In the genomic region with DNA sequence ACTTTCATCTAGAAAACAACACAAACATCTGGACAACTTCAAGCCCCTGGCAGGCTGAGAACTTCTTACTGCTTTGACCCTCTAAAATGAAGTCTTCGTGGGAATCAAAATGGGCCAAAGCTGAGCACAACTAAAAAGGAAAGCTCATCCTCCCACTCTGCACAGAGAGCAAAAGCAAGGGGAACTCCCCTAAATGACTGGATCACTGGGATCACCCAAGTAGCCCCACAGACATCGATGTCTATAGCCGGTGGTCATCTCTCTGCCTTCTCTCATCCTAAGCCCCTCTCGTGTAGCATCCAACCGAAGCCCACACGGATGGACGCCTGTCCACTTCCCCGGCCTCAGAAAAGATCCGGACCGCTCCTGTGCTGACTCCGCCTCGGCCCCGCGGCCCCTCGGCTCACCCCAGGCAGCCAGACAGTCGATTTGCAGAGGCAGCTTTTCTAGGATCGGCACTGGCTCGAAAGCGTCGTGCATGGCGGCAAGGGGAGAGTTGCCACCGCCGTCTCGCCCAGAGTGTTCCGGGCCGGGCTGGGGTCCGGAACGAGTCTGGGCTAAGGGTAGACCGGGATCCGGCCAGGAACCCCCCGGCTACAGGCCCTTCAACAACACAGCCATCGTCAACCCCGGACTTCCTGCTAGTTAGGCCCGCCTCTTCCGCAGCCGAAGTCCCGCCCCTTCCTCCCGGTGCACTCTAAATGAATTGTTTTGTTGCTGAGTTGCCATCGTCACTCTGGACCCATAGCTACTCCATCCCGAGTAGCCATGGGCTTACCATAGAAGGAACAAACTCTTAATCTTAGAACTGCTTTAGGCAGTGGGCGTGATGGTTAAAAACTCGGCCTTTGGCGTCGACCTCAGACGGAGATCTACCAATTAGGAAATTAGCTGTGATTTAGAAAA, we compare ENCODE assay signal across 1 cellular context.
TF ChIP-seq lines count a peak whose summit lies in the region.

A gene with protein sequence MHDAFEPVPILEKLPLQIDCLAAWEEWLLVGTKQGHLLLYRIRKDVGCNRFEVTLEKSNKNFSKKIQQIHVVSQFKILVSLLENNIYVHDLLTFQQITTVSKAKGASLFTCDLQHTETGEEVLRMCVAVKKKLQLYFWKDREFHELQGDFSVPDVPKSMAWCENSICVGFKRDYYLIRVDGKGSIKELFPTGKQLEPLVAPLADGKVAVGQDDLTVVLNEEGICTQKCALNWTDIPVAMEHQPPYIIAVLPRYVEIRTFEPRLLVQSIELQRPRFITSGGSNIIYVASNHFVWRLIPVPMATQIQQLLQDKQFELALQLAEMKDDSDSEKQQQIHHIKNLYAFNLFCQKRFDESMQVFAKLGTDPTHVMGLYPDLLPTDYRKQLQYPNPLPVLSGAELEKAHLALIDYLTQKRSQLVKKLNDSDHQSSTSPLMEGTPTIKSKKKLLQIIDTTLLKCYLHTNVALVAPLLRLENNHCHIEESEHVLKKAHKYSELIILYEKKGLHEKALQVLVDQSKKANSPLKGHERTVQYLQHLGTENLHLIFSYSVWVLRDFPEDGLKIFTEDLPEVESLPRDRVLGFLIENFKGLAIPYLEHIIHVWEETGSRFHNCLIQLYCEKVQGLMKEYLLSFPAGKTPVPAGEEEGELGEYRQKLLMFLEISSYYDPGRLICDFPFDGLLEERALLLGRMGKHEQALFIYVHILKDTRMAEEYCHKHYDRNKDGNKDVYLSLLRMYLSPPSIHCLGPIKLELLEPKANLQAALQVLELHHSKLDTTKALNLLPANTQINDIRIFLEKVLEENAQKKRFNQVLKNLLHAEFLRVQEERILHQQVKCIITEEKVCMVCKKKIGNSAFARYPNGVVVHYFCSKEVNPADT (minus strand): TSS at position 631 of the 906 bp plus-strand sequence. CDS start 151 bp downstream, at position 480.

TF ChIP-seq in K562, 482 proteins besides CTCF, POLR2A, EP300 and RAD21 (continued from another document and continues in another):
- TF ChIP-seq, protein P1, sequence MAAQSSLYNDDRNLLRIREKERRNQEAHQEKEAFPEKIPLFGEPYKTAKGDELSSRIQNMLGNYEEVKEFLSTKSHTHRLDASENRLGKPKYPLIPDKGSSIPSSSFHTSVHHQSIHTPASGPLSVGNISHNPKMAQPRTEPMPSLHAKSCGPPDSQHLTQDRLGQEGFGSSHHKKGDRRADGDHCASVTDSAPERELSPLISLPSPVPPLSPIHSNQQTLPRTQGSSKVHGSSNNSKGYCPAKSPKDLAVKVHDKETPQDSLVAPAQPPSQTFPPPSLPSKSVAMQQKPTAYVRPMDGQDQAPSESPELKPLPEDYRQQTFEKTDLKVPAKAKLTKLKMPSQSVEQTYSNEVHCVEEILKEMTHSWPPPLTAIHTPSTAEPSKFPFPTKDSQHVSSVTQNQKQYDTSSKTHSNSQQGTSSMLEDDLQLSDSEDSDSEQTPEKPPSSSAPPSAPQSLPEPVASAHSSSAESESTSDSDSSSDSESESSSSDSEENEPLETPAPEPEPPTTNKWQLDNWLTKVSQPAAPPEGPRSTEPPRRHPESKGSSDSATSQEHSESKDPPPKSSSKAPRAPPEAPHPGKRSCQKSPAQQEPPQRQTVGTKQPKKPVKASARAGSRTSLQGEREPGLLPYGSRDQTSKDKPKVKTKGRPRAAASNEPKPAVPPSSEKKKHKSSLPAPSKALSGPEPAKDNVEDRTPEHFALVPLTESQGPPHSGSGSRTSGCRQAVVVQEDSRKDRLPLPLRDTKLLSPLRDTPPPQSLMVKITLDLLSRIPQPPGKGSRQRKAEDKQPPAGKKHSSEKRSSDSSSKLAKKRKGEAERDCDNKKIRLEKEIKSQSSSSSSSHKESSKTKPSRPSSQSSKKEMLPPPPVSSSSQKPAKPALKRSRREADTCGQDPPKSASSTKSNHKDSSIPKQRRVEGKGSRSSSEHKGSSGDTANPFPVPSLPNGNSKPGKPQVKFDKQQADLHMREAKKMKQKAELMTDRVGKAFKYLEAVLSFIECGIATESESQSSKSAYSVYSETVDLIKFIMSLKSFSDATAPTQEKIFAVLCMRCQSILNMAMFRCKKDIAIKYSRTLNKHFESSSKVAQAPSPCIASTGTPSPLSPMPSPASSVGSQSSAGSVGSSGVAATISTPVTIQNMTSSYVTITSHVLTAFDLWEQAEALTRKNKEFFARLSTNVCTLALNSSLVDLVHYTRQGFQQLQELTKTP (IDR thresholded peaks at IDR 0.05; ENCODE audit: low read depth in 1 of 2, partially characterized antibody in 2 of 2): no peak
- TF ChIP-seq RBM17 (IDR thresholded peaks at IDR 0.05; ENCODE audit: borderline replicate concordance, low read depth, low read length): no peak
- TF ChIP-seq ELF4 (CRISPR knock-in tag; IDR thresholded peaks at IDR 0.05): 0 out of 2 replicates have a peak, but pooled peaks have one; percentile 84
- no peak for TF ChIP-seq ZNF121 (CRISPR knock-in tag; conservative IDR thresholded peaks at IDR 0.05)
- TF ChIP-seq, protein P2, sequence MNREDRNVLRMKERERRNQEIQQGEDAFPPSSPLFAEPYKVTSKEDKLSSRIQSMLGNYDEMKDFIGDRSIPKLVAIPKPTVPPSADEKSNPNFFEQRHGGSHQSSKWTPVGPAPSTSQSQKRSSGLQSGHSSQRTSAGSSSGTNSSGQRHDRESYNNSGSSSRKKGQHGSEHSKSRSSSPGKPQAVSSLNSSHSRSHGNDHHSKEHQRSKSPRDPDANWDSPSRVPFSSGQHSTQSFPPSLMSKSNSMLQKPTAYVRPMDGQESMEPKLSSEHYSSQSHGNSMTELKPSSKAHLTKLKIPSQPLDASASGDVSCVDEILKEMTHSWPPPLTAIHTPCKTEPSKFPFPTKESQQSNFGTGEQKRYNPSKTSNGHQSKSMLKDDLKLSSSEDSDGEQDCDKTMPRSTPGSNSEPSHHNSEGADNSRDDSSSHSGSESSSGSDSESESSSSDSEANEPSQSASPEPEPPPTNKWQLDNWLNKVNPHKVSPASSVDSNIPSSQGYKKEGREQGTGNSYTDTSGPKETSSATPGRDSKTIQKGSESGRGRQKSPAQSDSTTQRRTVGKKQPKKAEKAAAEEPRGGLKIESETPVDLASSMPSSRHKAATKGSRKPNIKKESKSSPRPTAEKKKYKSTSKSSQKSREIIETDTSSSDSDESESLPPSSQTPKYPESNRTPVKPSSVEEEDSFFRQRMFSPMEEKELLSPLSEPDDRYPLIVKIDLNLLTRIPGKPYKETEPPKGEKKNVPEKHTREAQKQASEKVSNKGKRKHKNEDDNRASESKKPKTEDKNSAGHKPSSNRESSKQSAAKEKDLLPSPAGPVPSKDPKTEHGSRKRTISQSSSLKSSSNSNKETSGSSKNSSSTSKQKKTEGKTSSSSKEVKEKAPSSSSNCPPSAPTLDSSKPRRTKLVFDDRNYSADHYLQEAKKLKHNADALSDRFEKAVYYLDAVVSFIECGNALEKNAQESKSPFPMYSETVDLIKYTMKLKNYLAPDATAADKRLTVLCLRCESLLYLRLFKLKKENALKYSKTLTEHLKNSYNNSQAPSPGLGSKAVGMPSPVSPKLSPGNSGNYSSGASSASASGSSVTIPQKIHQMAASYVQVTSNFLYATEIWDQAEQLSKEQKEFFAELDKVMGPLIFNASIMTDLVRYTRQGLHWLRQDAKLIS (CRISPR knock-in tag; IDR thresholded peaks at IDR 0.05): no peak
- peak; percentile 66 to 77 for TF ChIP-seq FOXK2 (conservative IDR thresholded peaks at IDR 0.05 in 1 of 2, IDR thresholded peaks at IDR 0.05 in 1 of 2; ENCODE audit: low read depth in 2 of 2)
- TF ChIP-seq, protein P3, sequence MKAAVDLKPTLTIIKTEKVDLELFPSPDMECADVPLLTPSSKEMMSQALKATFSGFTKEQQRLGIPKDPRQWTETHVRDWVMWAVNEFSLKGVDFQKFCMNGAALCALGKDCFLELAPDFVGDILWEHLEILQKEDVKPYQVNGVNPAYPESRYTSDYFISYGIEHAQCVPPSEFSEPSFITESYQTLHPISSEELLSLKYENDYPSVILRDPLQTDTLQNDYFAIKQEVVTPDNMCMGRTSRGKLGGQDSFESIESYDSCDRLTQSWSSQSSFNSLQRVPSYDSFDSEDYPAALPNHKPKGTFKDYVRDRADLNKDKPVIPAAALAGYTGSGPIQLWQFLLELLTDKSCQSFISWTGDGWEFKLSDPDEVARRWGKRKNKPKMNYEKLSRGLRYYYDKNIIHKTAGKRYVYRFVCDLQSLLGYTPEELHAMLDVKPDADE (conservative IDR thresholded peaks at IDR 0.05; ENCODE audit: control insufficient read depth, low read depth, low read length): no peak; the same call in 1 of the 2 replicates
- TF ChIP-seq ZSCAN32 (CRISPR knock-in tag; IDR thresholded peaks at IDR 0.05): peak; percentile 23; the same call in 1 of the 2 replicates
- no peak for TF ChIP-seq TOE1 (IDR thresholded peaks at IDR 0.05; ENCODE audit: borderline replicate concordance)
- no peak for TF ChIP-seq TOE1 (CRISPR knock-in tag; IDR thresholded peaks at IDR 0.05; ENCODE audit: borderline replicate concordance, low read depth)
- no peak for TF ChIP-seq ZNF764 (CRISPR knock-in tag; IDR thresholded peaks at IDR 0.05; ENCODE audit: low read depth)
- TF ChIP-seq, protein P4, sequence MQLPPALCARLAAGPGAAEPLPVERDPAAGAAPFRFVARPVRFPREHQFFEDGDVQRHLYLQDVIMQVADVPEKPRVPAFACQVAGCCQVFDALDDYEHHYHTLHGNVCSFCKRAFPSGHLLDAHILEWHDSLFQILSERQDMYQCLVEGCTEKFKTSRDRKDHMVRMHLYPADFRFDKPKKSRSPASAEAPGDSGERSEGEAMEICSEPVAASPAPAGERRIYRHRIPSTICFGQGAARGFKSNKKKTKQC (CRISPR knock-in tag; IDR thresholded peaks at IDR 0.05): no peak
- no peak for TF ChIP-seq ZNF212 (CRISPR knock-in tag; IDR thresholded peaks at IDR 0.05)
- no peak for TF ChIP-seq ADNP (tag; IDR thresholded peaks at IDR 0.05)
- TF ChIP-seq, protein P5, sequence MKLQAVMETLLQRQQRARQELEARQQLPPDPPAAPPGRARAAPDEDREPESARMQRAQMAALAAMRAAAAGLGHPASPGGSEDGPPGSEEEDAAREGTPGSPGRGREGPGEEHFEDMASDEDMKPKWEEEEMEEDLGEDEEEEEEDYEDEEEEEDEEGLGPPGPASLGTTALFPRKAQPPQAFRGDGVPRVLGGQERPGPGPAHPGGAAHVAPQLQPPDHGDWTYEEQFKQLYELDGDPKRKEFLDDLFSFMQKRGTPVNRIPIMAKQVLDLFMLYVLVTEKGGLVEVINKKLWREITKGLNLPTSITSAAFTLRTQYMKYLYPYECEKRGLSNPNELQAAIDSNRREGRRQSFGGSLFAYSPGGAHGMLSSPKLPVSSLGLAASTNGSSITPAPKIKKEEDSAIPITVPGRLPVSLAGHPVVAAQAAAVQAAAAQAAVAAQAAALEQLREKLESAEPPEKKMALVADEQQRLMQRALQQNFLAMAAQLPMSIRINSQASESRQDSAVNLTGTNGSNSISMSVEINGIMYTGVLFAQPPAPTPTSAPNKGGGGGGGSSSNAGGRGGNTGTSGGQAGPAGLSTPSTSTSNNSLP (IDR thresholded peaks at IDR 0.05; ENCODE audit: borderline replicate concordance, low read depth, low read length): no peak
- TF ChIP-seq HSF4 (CRISPR knock-in tag; IDR thresholded peaks at IDR 0.05; ENCODE audit: borderline replicate concordance): no peak
- TF ChIP-seq, protein P6, sequence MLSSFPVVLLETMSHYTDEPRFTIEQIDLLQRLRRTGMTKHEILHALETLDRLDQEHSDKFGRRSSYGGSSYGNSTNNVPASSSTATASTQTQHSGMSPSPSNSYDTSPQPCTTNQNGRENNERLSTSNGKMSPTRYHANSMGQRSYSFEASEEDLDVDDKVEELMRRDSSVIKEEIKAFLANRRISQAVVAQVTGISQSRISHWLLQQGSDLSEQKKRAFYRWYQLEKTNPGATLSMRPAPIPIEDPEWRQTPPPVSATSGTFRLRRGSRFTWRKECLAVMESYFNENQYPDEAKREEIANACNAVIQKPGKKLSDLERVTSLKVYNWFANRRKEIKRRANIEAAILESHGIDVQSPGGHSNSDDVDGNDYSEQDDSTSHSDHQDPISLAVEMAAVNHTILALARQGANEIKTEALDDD (IDR thresholded peaks at IDR 0.05): no peak; the same call in 1 of the 2 replicates
- no peak for TF ChIP-seq MTF1 (CRISPR knock-in tag; IDR thresholded peaks at IDR 0.05; ENCODE audit: borderline replicate concordance)
- TF ChIP-seq CBFB (CRISPR knock-in tag; IDR thresholded peaks at IDR 0.05): no peak; the same call in 1 of the 2 replicates
- no peak for TF ChIP-seq HNRNPK (IDR thresholded peaks at IDR 0.05; ENCODE audit: low read depth, low read length, poor library complexity, severe bottlenecking)
- no peak for TF ChIP-seq PRPF4 (IDR thresholded peaks at IDR 0.05; ENCODE audit: insufficient read depth, low read depth, low read length, poor library complexity, severe bottlenecking)
- peak; percentile 40 for TF ChIP-seq CHD1 (IDR thresholded peaks at IDR 0.05; ENCODE audit: low read length)
- TF ChIP-seq ZFP1 (CRISPR knock-in tag; IDR thresholded peaks at IDR 0.05): no peak
- TF ChIP-seq ZNF134 (CRISPR knock-in tag; conservative IDR thresholded peaks at IDR 0.05): no peak
- TF ChIP-seq YBX1 (IDR thresholded peaks at IDR 0.05): no peak
- no peak for TF ChIP-seq BCL6 (CRISPR knock-in tag; IDR thresholded peaks at IDR 0.05)
- TF ChIP-seq COPS2 (conservative IDR thresholded peaks at IDR 0.05): no peak
- no peak for TF ChIP-seq ZNF77 (CRISPR knock-in tag; IDR thresholded peaks at IDR 0.05)
- no peak for TF ChIP-seq ZNF644 (tag; IDR thresholded peaks at IDR 0.05; ENCODE audit: low read depth)
- no peak for TF ChIP-seq NONO (IDR thresholded peaks at IDR 0.05; ENCODE audit: low read depth in 2 of 2, low read length in 1 of 2)
- peak; percentile 73 for TF ChIP-seq FOXJ2 (tag; IDR thresholded peaks at IDR 0.05)
- TF ChIP-seq, protein P7, sequence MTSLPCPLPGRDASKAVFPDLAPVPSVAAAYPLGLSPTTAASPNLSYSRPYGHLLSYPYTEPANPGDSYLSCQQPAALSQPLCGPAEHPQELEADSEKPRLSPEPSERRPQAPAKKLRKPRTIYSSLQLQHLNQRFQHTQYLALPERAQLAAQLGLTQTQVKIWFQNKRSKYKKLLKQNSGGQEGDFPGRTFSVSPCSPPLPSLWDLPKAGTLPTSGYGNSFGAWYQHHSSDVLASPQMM (CRISPR knock-in tag; IDR thresholded peaks at IDR 0.05): no peak
- TF ChIP-seq JUND (IDR thresholded peaks at IDR 0.05; ENCODE audit: borderline replicate concordance, low read depth, low read length): no peak; the same call in 1 of the 2 replicates
- TF ChIP-seq JUND (tag; IDR thresholded peaks at IDR 0.05; ENCODE audit: borderline replicate concordance, low read depth, low read length): no peak
- TF ChIP-seq TEAD2 (tag; IDR thresholded peaks at IDR 0.05): no peak
- TF ChIP-seq KAT8 (IDR thresholded peaks at IDR 0.05; ENCODE audit: low read depth): no peak
- TF ChIP-seq SOX6 (IDR thresholded peaks at IDR 0.05): no peak
- TF ChIP-seq MAFG (tag; conservative IDR thresholded peaks at IDR 0.05): no peak; the same call in 1 of the 2 replicates
- TF ChIP-seq ZFPM2 (CRISPR knock-in tag; IDR thresholded peaks at IDR 0.05): no peak
- TF ChIP-seq, protein P8, sequence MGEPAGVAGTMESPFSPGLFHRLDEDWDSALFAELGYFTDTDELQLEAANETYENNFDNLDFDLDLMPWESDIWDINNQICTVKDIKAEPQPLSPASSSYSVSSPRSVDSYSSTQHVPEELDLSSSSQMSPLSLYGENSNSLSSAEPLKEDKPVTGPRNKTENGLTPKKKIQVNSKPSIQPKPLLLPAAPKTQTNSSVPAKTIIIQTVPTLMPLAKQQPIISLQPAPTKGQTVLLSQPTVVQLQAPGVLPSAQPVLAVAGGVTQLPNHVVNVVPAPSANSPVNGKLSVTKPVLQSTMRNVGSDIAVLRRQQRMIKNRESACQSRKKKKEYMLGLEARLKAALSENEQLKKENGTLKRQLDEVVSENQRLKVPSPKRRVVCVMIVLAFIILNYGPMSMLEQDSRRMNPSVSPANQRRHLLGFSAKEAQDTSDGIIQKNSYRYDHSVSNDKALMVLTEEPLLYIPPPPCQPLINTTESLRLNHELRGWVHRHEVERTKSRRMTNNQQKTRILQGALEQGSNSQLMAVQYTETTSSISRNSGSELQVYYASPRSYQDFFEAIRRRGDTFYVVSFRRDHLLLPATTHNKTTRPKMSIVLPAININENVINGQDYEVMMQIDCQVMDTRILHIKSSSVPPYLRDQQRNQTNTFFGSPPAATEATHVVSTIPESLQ (CRISPR knock-in tag; IDR thresholded peaks at IDR 0.05): no peak
